In the genomic region with DNA sequence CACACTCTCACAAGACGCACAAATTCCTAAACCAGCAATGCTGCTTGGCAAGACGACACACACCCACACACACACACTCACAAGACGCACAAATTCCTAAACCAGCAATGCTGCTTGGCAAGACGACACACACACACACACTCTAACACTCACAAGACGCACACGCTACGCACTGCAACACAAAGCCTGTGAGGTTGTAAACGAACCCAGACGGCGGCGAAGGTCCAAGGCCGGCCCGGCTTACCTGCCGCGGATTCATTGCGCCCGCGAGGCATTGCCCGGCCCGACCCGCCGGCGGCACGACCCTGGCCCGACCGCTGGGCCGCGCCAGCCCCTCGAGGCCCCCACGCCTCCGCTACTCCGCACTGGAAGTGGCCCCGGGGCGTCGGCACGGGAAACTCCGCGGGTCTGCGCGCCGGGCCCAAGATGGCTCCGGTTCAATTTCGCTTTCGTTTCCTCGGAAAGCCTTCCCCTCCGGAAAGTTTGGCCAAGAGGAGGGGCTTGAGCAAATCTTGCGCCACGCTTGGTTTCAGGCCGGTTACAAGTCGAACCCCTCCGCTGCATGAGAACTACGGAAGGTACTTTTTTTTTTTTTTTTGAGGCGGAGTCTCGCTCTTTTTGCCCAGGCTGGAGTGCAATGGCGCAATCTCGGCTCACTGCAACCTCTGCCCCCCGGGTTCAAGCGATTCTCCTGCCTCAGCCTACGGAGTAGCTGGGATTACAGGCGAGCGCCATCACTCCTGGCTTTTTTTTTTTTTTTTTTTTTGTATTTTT, we compare ENCODE assay signal across 8 cellular contexts. TPM values are rescaled to one million over a fixed set of nuclear protein-coding genes. Genes with fewer than 3 reads are reported as not detected.
DNase-seq lines count a peak whose midpoint lies in the region; ATAC-seq and TF ChIP-seq lines count a peak whose summit lies in the region.

A gene with protein sequence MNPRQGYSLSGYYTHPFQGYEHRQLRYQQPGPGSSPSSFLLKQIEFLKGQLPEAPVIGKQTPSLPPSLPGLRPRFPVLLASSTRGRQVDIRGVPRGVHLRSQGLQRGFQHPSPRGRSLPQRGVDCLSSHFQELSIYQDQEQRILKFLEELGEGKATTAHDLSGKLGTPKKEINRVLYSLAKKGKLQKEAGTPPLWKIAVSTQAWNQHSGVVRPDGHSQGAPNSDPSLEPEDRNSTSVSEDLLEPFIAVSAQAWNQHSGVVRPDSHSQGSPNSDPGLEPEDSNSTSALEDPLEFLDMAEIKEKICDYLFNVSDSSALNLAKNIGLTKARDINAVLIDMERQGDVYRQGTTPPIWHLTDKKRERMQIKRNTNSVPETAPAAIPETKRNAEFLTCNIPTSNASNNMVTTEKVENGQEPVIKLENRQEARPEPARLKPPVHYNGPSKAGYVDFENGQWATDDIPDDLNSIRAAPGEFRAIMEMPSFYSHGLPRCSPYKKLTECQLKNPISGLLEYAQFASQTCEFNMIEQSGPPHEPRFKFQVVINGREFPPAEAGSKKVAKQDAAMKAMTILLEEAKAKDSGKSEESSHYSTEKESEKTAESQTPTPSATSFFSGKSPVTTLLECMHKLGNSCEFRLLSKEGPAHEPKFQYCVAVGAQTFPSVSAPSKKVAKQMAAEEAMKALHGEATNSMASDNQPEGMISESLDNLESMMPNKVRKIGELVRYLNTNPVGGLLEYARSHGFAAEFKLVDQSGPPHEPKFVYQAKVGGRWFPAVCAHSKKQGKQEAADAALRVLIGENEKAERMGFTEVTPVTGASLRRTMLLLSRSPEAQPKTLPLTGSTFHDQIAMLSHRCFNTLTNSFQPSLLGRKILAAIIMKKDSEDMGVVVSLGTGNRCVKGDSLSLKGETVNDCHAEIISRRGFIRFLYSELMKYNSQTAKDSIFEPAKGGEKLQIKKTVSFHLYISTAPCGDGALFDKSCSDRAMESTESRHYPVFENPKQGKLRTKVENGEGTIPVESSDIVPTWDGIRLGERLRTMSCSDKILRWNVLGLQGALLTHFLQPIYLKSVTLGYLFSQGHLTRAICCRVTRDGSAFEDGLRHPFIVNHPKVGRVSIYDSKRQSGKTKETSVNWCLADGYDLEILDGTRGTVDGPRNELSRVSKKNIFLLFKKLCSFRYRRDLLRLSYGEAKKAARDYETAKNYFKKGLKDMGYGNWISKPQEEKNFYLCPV (minus strand): TSS at position 439 of the 774 bp plus-strand sequence. CDS start 180 bp downstream, at position 259.

- peaks cover 14% of the 10 kb centered on the region for H3K36me3 ChIP-seq in HUES48 (ENCODE audit: control insufficient read depth, insufficient read depth, low read length)
- H3K36me3 ChIP-seq in PC-9 (ENCODE audit: low read depth), result no peaks in the 10 kb centered on the region
- no peaks in the 10 kb centered on the region for H3K36me3 ChIP-seq in muscle layer of colon (ENCODE audit: insufficient read depth, low read length)

- peaks cover 45% of the 10 kb centered on the region for H3K4me1 ChIP-seq in HUES48 (ENCODE audit: control insufficient read depth, insufficient read depth, low read length)
- peaks cover 23% of the 10 kb centered on the region for H3K4me1 ChIP-seq in PC-9 (replicated peaks; ENCODE audit: insufficient read depth)
- peaks cover 38% of the 10 kb centered on the region for H3K4me1 ChIP-seq in muscle layer of colon (ENCODE audit: insufficient read depth, low read length)

- DNase-seq in COLO829 (ENCODE audit: low spot score) (peak; percentile 87), PC-9 (peak; percentile 84 to 88), activated T-cell treated with anti-CD3 and anti-CD28 coated beads for 48 hours (ENCODE audit: low read depth) (peak; percentile 85), erythroblast (lab: John Stamatoyannopoulos, UW) (peak; percentile 95)
- DNase-seq in stimulated activated CD8-positive, alpha-beta memory T cell treated with anti-CD3 and anti-CD28 coated beads, Interleukin-7, amount 100 ng/mL, for 1 hour (ENCODE audit: low read depth in 2 of 2), result peak; percentile 80 to 83

- H3F3A ChIP-seq in PC-9 (ENCODE audit: insufficient read depth, low read depth), result peaks cover 21% of the 10 kb centered on the region; the same call in 1 of the 2 replicates

- peak within 1 kb of the TSS; percentile 79 for H3K4me2 ChIP-seq in PC-9

- no peak for TF ChIP-seq CTCF in PC-9 (conservative IDR thresholded peaks at IDR 0.05)

- peak within 1 kb of the TSS; percentile 89 for H2AFZ ChIP-seq in PC-9

- H3K27me3 ChIP-seq in HUES48 (ENCODE audit: control insufficient read depth, insufficient read depth, low read length) (no peaks in the 10 kb centered on the region), PC-9 (ENCODE audit: insufficient read depth, low read depth) (no peaks in the 10 kb centered on the region), muscle layer of colon (ENCODE audit: control insufficient read depth in 1 of 2, insufficient read depth in 2 of 2, low read length in 2 of 2) (no peaks in the 10 kb centered on the region)

- no peaks in the 10 kb centered on the region for H3K9me3 ChIP-seq in HUES48 (ENCODE audit: control insufficient read depth, insufficient read depth, low read length)
- H3K9me3 ChIP-seq in PC-9 (ENCODE audit: insufficient read depth, low read depth), result no peaks in the 10 kb centered on the region
- H3K9me3 ChIP-seq in muscle layer of colon (ENCODE audit: low read length), result no peaks in the 10 kb centered on the region

- BruUV-seq in PC-9 (replicated peaks; lab: Mats Ljungman, UMichigan), result no TSS peak

- H4K20me1 ChIP-seq in PC-9 (ENCODE audit: insufficient read depth), result peaks cover 29% of the 10 kb centered on the region

- H3K9ac ChIP-seq in HUES48 (ENCODE audit: low read depth, low read length) (peak within 1 kb of the TSS; percentile 97), muscle layer of colon (ENCODE audit: low read length) (peak within 1 kb of the TSS; percentile 84)

- H3K79me2 ChIP-seq in PC-9 (ENCODE audit: low read depth), result peaks cover 73% of the 10 kb centered on the region

- peak within 1 kb of the TSS; percentile 98 for H3K27ac ChIP-seq in HUES48 (ENCODE audit: low read depth, low read length)
- H3K27ac ChIP-seq in PC-9, result peak within 1 kb of the TSS; percentile 90
- peak within 1 kb of the TSS; percentile 97 for H3K27ac ChIP-seq in muscle layer of colon (ENCODE audit: low read depth, low read length)

- ATAC-seq in GM21367 (IDR thresholded peaks at IDR 0.05; ENCODE audit: unreplicated experiment), result peak; percentile 59

- no peaks in the 10 kb centered on the region for H3K9me2 ChIP-seq in PC-9 (ENCODE audit: insufficient read depth)

- POLR2A ChIA-PET in PC-9 (lab: Charles Lee; ENCODE audit: unreplicated experiment), result interaction anchor here (0.6 kb wide), 1 partner anchor 189 kb away, joined by 5 read pairs; no protein-coding TSS in a partner anchor

- TF ChIP-seq POLR2A in erythroblast (IDR thresholded peaks at IDR 0.05; ENCODE audit: low read length), result peak; percentile 30

- intact Hi-C loops in PC-9 (cut with micrococcal nuclease; ENCODE audit: unreplicated experiment), result loop anchor here (1.0 to 2.0 kb wide), 2 partner anchors 19 to 49 kb away; no protein-coding TSS in a partner anchor

- CTCF ChIA-PET in PC-9 (lab: Charles Lee), result interaction anchor here (0.5 to 0.6 kb wide), 2 partner anchors 61 to 82 kb away, joined by 4 to 9 read pairs; no protein-coding TSS in a partner anchor

- H3K4me3 ChIP-seq in HUES48 (ENCODE audit: low read depth, low read length) (peak within 1 kb of the TSS; percentile 76), PC-9 (peak within 1 kb of the TSS; percentile 100), muscle layer of colon (ENCODE audit: low read depth in 1 of 2, low read length in 2 of 2) (peak within 1 kb of the TSS; percentile 96)

RNA-seq across cellular contexts. Expression of the gene that starts here (rescaled TPM):
- total RNA-seq in PC-9 (2021), result 99.6 and 120 TPM in 2 replicates

Comparison
In these comparisons a context has a peak if more than half of its experiments do, and no peak if none do; other contexts are left out.
1. Peak in every context shown above with its lines: DNase-seq, ATAC-seq, H3K4me3 ChIP-seq and H3K27ac ChIP-seq.